8 cellular contexts compared by ENCODE assay signal in genomic region chr6:159790149-159790946, GRCh38. TPM values are rescaled to one million over a fixed set of nuclear protein-coding genes. Genes with fewer than 3 reads are reported as not detected.
A peak's percentile ranks its signal among the peaks of the same experiment; 100 is the strongest.
DNase-seq lines count a peak whose midpoint lies in the region; ATAC-seq lines count a peak whose summit lies in the region.

MRPL18 (plus strand) TSS chr6:159790467; CDS start chr6:159790588, 121 bp downstream.

- no peaks in the 10 kb centered on the region for H3K9me3 ChIP-seq in BLaER1

- H3K27me3 ChIP-seq in BLaER1 = no peaks in the 10 kb centered on the region

- H3K27me3 Mint-ChIP-seq in activated CD4-positive, alpha-beta T cell treated with anti-CD3 and anti-CD28 coated beads, Interleukin-2, amount 10 ng/mL, durations not matched to agents 7 days and 5 days = no peaks in the 10 kb centered on the region

- no peaks in the 10 kb centered on the region for H3K9me3 Mint-ChIP-seq in activated CD4-positive, alpha-beta T cell treated with anti-CD3 and anti-CD28 coated beads, Interleukin-2, amount 10 ng/mL, durations not matched to agents 7 days and 5 days

- ATAC-seq in GM19328 (IDR thresholded peaks at IDR 0.05; ENCODE audit: unreplicated experiment) = peak; percentile 80
- peak; percentile 81 for ATAC-seq in HG03520 (IDR thresholded peaks at IDR 0.05; ENCODE audit: unreplicated experiment)
- peak; percentile 80 for ATAC-seq in left colon

- intact Hi-C loops in left colon (cut with DNase I, micrococcal nuclease) = no loop called here

- peaks cover 68% of the 10 kb centered on the region for H3K36me3 Mint-ChIP-seq in activated CD4-positive, alpha-beta T cell treated with anti-CD3 and anti-CD28 coated beads, Interleukin-2, amount 10 ng/mL, durations not matched to agents 7 days and 5 days (ENCODE audit: low read depth)

- peaks cover 55% of the 10 kb centered on the region for H3K36me3 ChIP-seq in BLaER1

- peak; percentile 98 for DNase-seq in NCI-H69 (lab: John Stamatoyannopoulos, UW)
- DNase-seq in activated CD4-positive, alpha-beta T cell treated with anti-CD3 and anti-CD28 coated beads, Interleukin-2, amount 10 ng/mL, durations not matched to agents 7 days and 5 days = peak; percentile 93
- DNase-seq in cortex of kidney (lab: John Stamatoyannopoulos, UW) = peak; percentile 19
- DNase-seq in left colon = peak; percentile 91 to 99
- peak; percentile 89 to 90 for DNase-seq in stimulated activated CD4-positive, alpha-beta T cell treated with anti-CD3 and anti-CD28 coated beads, Interleukin-2, amount 100 ng/mL, for 24 hours

- POLR2A ChIA-PET in activated CD4-positive, alpha-beta T cell treated with anti-CD3 and anti-CD28 coated beads, Interleukin-2, amount 10 ng/mL, durations not matched to agents 7 days and 5 days (lab: Charles Lee) = interaction anchor here (0.6 to 1.7 kb wide), 6 partner anchors 29 to 183 kb away, joined by 3 to 6 read pairs (median 4); partner anchors contain the start of genes ACAT2, SOD2 and WTAP

- peaks cover 55% of the 10 kb centered on the region for H3K4me1 Mint-ChIP-seq in activated CD4-positive, alpha-beta T cell treated with anti-CD3 and anti-CD28 coated beads, Interleukin-2, amount 10 ng/mL, durations not matched to agents 7 days and 5 days

- CTCF ChIA-PET in activated CD4-positive, alpha-beta T cell treated with anti-CD3 and anti-CD28 coated beads, Interleukin-2, amount 10 ng/mL, durations not matched to agents 7 days and 5 days (lab: Charles Lee) = interaction anchor here (0.8 to 1.9 kb wide), 9 partner anchors 8 to 99 kb away, joined by 3 to 5 read pairs (median 4); partner anchors contain the start of gene PNLDC1

- H3K4me3 ChIP-seq in BLaER1 = peak within 1 kb of the TSS; percentile 99

- peak within 1 kb of the TSS; percentile 99 for H3K9ac ChIP-seq in BLaER1

- peaks cover 38% of the 10 kb centered on the region for H3K4me1 ChIP-seq in BLaER1

- H3K27ac Mint-ChIP-seq in activated CD4-positive, alpha-beta T cell treated with anti-CD3 and anti-CD28 coated beads, Interleukin-2, amount 10 ng/mL, durations not matched to agents 7 days and 5 days = peak within 1 kb of the TSS; percentile 99

- H3K4me3 Mint-ChIP-seq in activated CD4-positive, alpha-beta T cell treated with anti-CD3 and anti-CD28 coated beads, Interleukin-2, amount 10 ng/mL, durations not matched to agents 7 days and 5 days = peak within 1 kb of the TSS; percentile 100

- peaks cover 53% of the 10 kb centered on the region for H4K20me1 ChIP-seq in BLaER1

- peak within 1 kb of the TSS; percentile 97 for H3K27ac ChIP-seq in BLaER1

- H3K4me2 ChIP-seq in BLaER1 = peak within 1 kb of the TSS; percentile 97

RNA-seq across cellular contexts. Expression of gene MRPL18, which starts in this region (rescaled TPM):
- total RNA-seq in activated CD4-positive, alpha-beta T cell treated with anti-CD3 and anti-CD28 coated beads, Interleukin-2, amount 10 ng/mL, durations not matched to agents 7 days and 5 days = 10 to 100 TPM; 65.5 to 73.0 TPM
- total RNA-seq in left colon = 10 to 100 TPM; 66.9 to 72.5 TPM

Comparison
In these comparisons a context has a peak if more than half of its experiments do, and no peak if none do; other contexts are left out.
1. Peak in every context shown above with its lines: DNase-seq, ATAC-seq, H3K4me3 ChIP-seq and H3K27ac ChIP-seq.
2. DNase-seq: peak in every context shown above with its lines; median percentile 98 in NCI-H69; 95 in left colon; 93 in activated CD4-positive, alpha-beta T cell treated with anti-CD3 and anti-CD28 coated beads, Interleukin-2, amount 10 ng/mL, durations not matched to agents 7 days and 5 days; 90 in stimulated activated CD4-positive, alpha-beta T cell treated with anti-CD3 and anti-CD28 coated beads, Interleukin-2, amount 100 ng/mL, for 24 hours; 19 in cortex of kidney.